14 cellular contexts compared by ENCODE assay signal in the genomic region with DNA sequence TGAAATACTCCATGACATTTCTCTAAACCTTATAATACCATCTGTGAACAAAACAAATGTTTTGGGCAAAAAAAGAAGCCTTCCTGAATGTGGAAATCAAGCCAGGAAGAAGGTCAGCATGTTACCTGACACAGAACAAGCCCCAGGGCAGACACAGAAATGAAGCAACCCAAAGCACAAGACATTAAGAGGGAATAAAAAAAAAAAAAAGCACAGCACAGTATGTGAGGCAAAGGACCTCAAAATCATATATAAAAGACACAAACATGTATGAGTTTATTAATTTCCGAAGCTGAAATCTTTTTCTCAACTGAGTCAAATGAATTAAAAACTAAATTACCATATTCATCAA.
DNase-seq lines count a peak whose midpoint lies in the region; ATAC-seq and TF ChIP-seq lines count a peak whose summit lies in the region.
"Had no signal": no experiment of that assay in that cellular context is flagged by ENCODE, and none has a peak within 500 bp of the region (broad histone marks: within the 10 kb centered on the region; RNA-seq: fewer than 3 reads in every experiment).

No MANE protein-coding gene starts in this region.

- DNase-seq in adrenal gland (no peak), foreskin keratinocyte (peak in 1 of 2 donors; percentile 56), gastrocnemius medialis (no peak), NCI-H1694 (lab: John Stamatoyannopoulos, UW) (no peak), NK-92 (lab: John Stamatoyannopoulos, UW; ENCODE audit: unreplicated experiment) (no peak), SHP77 (lab: John Stamatoyannopoulos, UW) (no peak)
- DNase-seq: activated CD8-positive, alpha-beta memory T cell treated with anti-CD3 and anti-CD28 coated beads, Interleukin-2, amount 50 U/mL, for 4 hours; activated naive CD8-positive, alpha-beta T cell treated with anti-CD3 and anti-CD28 coated beads for 36 hours; effector CD8-positive, alpha-beta T cell; sigmoid colon had no signal

- H3K27ac ChIP-seq in HUES48 (ENCODE audit: low read depth, low read length) (peak overlapping the region; percentile 91), adrenal gland (peak overlapping the region in 4 of 5 donors; percentile 4 to 83 (median 71)), foreskin keratinocyte (peak overlapping the region; percentile 76), gastrocnemius medialis (peak overlapping the region; percentile 35 to 70 (median 66))

- peaks cover 22% of the 10 kb centered on the region for H3K4me1 ChIP-seq in HUES48 (ENCODE audit: control insufficient read depth, insufficient read depth, low read length)
- H3K4me1 ChIP-seq in adrenal gland (replicated peaks in 1 of 2) = peaks cover 20 to 33% of the 10 kb centered on the region in 2 donors
- H3K4me1 ChIP-seq in foreskin keratinocyte = peaks cover 34% of the 10 kb centered on the region
- H3K4me1 ChIP-seq in gastrocnemius medialis = peaks cover 3 to 13% of the 10 kb centered on the region in 2 donors

- H3K9me3 ChIP-seq in HUES48 (ENCODE audit: control insufficient read depth, insufficient read depth, low read length) = no peaks in the 10 kb centered on the region
- H3K9me3 ChIP-seq in adrenal gland (replicated peaks in 1 of 3) = no peaks in the 10 kb centered on the region
- no peaks in the 10 kb centered on the region for H3K9me3 ChIP-seq in gastrocnemius medialis
- H3K9me3 ChIP-seq: MG63, sigmoid colon, thoracic aorta had no signal

- no peaks in the 10 kb centered on the region for H3K36me3 ChIP-seq in HUES48 (ENCODE audit: control insufficient read depth, insufficient read depth, low read length)
- H3K36me3 ChIP-seq in adrenal gland (replicated peaks in 1 of 2) = no peaks in the 10 kb centered on the region
- H3K36me3 ChIP-seq in gastrocnemius medialis = no peaks in the 10 kb centered on the region
- H3K36me3 ChIP-seq: MG63, sigmoid colon, thoracic aorta had no signal

- TF ChIP-seq CTCF in adrenal gland (IDR thresholded peaks at IDR 0.05) (no peak), foreskin keratinocyte (conservative IDR thresholded peaks at IDR 0.05) (no peak), gastrocnemius medialis (IDR thresholded peaks at IDR 0.05 in 4 of 5, conservative IDR thresholded peaks at IDR 0.05 in 1 of 5) (no peak)

- H3K9ac ChIP-seq in HUES48 (ENCODE audit: low read depth, low read length) = peak overlapping the region; percentile 25; the same call in 1 of the 2 replicates

- no peaks in the 10 kb centered on the region for H3K27me3 ChIP-seq in HUES48 (ENCODE audit: control insufficient read depth, insufficient read depth, low read length)
- no peaks in the 10 kb centered on the region for H3K27me3 ChIP-seq in adrenal gland
- H3K27me3 ChIP-seq in foreskin keratinocyte = no peaks in the 10 kb centered on the region
- H3K27me3 ChIP-seq in gastrocnemius medialis = no peaks in the 10 kb centered on the region
- H3K27me3 ChIP-seq: MG63, sigmoid colon had no signal

- in situ Hi-C loops in gastrocnemius medialis (cut with MboI; ENCODE audit: low sequenced_read_pairs in 4 of 4) = no loop called here

- intact Hi-C loops in adrenal gland (cut with DNase I) = no loop called here
- intact Hi-C loops in gastrocnemius medialis (cut with DNase I; ENCODE audit: low total_unique reads) = no loop called here

- WGBS in adrenal gland, 4 donors = 86 to 96% (median 90%) methylated on average over 1 of the region's 1 CpG

- ATAC-seq in foreskin keratinocyte = no peak
- no peak for ATAC-seq in gastrocnemius medialis
- ATAC-seq in GM19452 (IDR thresholded peaks at IDR 0.05; ENCODE audit: unreplicated experiment) = no peak

- no peak for TF ChIP-seq POLR2A in adrenal gland (IDR thresholded peaks at IDR 0.05)
- no peak for TF ChIP-seq POLR2A in gastrocnemius medialis (IDR thresholded peaks at IDR 0.05)

- H3K4me3 ChIP-seq in HUES48 (ENCODE audit: low read depth, low read length) (no peak overlapping the region), adrenal gland (no peak overlapping the region), gastrocnemius medialis (no peak overlapping the region)
- H3K4me3 ChIP-seq: MG63, sigmoid colon, thoracic aorta had no signal
